Comparison of ENCODE assay signal across 8 cellular contexts in the genomic region with DNA sequence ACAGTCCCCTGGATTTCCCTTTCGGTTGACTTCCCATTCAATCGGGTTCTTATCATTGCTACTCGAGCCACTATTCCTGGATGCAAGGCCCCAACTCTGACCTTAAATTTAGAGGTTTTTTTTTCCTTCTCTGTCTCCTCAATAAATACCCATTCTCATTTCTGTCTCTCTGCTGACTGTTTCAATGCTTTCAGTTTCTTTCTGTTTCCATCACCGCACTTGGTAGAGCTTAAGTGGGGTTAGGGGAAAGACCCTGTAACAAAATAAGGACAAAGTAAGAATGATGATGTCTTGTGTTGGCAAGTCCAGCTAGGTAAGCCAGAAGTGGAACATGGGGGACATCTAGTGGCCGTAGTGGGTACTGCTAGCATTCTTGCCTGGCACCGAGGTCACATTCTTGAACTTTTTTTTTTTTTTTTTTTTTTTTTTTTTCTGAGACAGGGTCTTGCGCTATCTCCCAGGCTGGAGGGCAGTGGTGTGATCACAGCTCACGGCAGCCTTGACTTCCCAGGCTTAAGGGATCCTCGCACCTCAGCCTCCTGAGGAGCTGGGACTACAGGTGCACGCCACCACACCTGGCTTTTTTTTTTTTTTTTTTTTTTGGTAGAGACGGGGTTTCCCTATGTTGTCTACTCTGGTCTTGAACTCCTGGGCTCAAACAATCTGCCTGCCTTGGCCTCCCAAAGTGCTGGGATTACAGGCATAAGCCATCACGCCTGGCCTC.
DNase-seq lines count a peak whose midpoint lies in the region; ATAC-seq lines count a peak whose summit lies in the region.

No MANE protein-coding gene starts in this region.

- DNase-seq in AML-193 (lab: John Stamatoyannopoulos, UW), result peak; percentile 59 to 66
- peak; percentile 75 for DNase-seq in NCI-H69 (lab: John Stamatoyannopoulos, UW)
- DNase-seq in activated CD4-positive, alpha-beta T cell treated with anti-CD3 and anti-CD28 coated beads, Interleukin-2, amount 50 U/mL, for 24 hours (ENCODE audit: low read depth in 1 of 2, low spot score in 1 of 2), result peak; percentile 85 to 90
- peak; percentile 78 for DNase-seq in effector CD4-positive, alpha-beta T cell
- DNase-seq in medulla oblongata (ENCODE audit: extremely low spot score), result peak; percentile 91
- DNase-seq in stimulated activated CD8-positive, alpha-beta memory T cell treated with anti-CD3 and anti-CD28 coated beads, Interleukin-12 subunit alpha, Interleukin-12 subunit beta, amount 100 ng/mL, for 4 hours (ENCODE audit: low read depth), result peak; percentile 60

- peak; percentile 65 for ATAC-seq in GM19025 (IDR thresholded peaks at IDR 0.05; ENCODE audit: low read depth, unreplicated experiment)
- peak; percentile 57 for ATAC-seq in HG03469 (IDR thresholded peaks at IDR 0.05; ENCODE audit: unreplicated experiment)

Comparison
In these comparisons a context has a peak if more than half of its experiments do, and no peak if none do; other contexts are left out.
1. Peak in every context shown above with its lines: DNase-seq and ATAC-seq.